14 cellular contexts compared by ENCODE assay signal in the genomic region with DNA sequence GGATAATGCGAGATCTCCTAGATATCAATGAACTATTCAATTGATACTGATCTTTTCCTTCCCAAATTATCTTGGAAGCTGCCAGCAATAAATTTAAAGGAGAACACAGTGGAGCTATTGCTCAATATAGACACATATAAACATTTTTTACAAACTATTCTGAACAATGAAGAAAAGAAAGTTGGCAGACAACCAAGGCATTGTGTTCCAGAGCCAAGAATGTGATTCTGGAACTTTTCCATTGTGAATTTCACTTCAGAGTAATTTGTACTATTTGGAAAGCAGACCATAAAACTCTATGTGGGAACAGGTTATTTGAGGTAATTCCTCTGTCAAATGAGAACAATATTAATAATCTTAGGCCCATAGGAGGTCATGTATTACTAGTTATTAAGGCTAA.
DNase-seq lines count a peak whose midpoint lies in the region; ATAC-seq and TF ChIP-seq lines count a peak whose summit lies in the region.
"Had no signal": no experiment of that assay in that cellular context is flagged by ENCODE, and none has a peak within 500 bp of the region (broad histone marks: within the 10 kb centered on the region; RNA-seq: fewer than 3 reads in every experiment).

No MANE protein-coding gene starts in this region.

- no peak for ATAC-seq in HCT116
- no peak for ATAC-seq in GM23338
- no peak for ATAC-seq in activated CD8-positive, alpha-beta memory T cell treated with anti-CD3 and anti-CD28 coated beads, Interleukin-2, amount 10 ng/mL, durations not matched to agents 7 days and 5 days
- ATAC-seq: natural killer cell treated with Interleukin-12 subunit alpha and Interleukin-12 subunit beta and Interleukin-15 and Interleukin-18, amount 100 ng/mL, for 72 hours had no signal

- no peaks in the 10 kb centered on the region for H3K36me3 Mint-ChIP-seq in GM23338 (ENCODE audit: low read depth)
- no peaks in the 10 kb centered on the region for H3K36me3 Mint-ChIP-seq in endodermal cell (ENCODE audit: low read depth)
- H3K36me3 Mint-ChIP-seq in activated CD8-positive, alpha-beta memory T cell treated with anti-CD3 and anti-CD28 coated beads, Interleukin-2, amount 10 ng/mL, durations not matched to agents 7 days and 5 days: no peaks in the 10 kb centered on the region
- H3K36me3 Mint-ChIP-seq: natural killer cell treated with Interleukin-12 subunit alpha and Interleukin-12 subunit beta and Interleukin-15 and Interleukin-18, amount 100 ng/mL, for 72 hours had no signal

- WGBS in endodermal cell (ENCODE audit: insufficient coverage in 1 of 2, insufficient read length in 1 of 2), 2 experiments: 94% methylated on average over 1 of the region's 1 CpG; no CpG with 5 or more reads in 1 of the 2 experiments

- H3K9me2 ChIP-seq in HCT116 (ENCODE audit: insufficient read depth) (no peaks in the 10 kb centered on the region), GM23338 (ENCODE audit: insufficient read depth) (no peaks in the 10 kb centered on the region)

- H3K27ac Mint-ChIP-seq in GM23338: no peak overlapping the region
- no peak overlapping the region for H3K27ac Mint-ChIP-seq in endodermal cell
- no peak overlapping the region for H3K27ac Mint-ChIP-seq in activated CD8-positive, alpha-beta memory T cell treated with anti-CD3 and anti-CD28 coated beads, Interleukin-2, amount 10 ng/mL, durations not matched to agents 7 days and 5 days
- H3K27ac Mint-ChIP-seq: natural killer cell treated with Interleukin-12 subunit alpha and Interleukin-12 subunit beta and Interleukin-15 and Interleukin-18, amount 100 ng/mL, for 72 hours had no signal

- CTCF ChIA-PET in HCT116 (lab: Charles Lee): no interaction called here
- CTCF ChIA-PET in activated CD8-positive, alpha-beta memory T cell treated with anti-CD3 and anti-CD28 coated beads, Interleukin-2, amount 10 ng/mL, durations not matched to agents 7 days and 5 days (lab: Charles Lee): no interaction called here

- H3K9me3 Mint-ChIP-seq in GM23338 (no peaks in the 10 kb centered on the region), endodermal cell (no peaks in the 10 kb centered on the region)
- H3K9me3 Mint-ChIP-seq in activated CD8-positive, alpha-beta memory T cell treated with anti-CD3 and anti-CD28 coated beads, Interleukin-2, amount 10 ng/mL, durations not matched to agents 7 days and 5 days (ENCODE audit: low read depth): no peaks in the 10 kb centered on the region
- H3K9me3 Mint-ChIP-seq: central memory CD8-positive, alpha-beta T cell; natural killer cell treated with Interleukin-12 subunit alpha and Interleukin-12 subunit beta and Interleukin-15 and Interleukin-18, amount 100 ng/mL, for 72 hours had no signal

- H4K20me1 ChIP-seq in HCT116 (ENCODE audit: insufficient read depth): no peaks in the 10 kb centered on the region
- H4K20me1 ChIP-seq in GM23338 (replicated peaks; ENCODE audit: insufficient read depth): no peaks in the 10 kb centered on the region

- no peak overlapping the region for H3K4me3 Mint-ChIP-seq in GM23338
- no peak overlapping the region for H3K4me3 Mint-ChIP-seq in endodermal cell
- H3K4me3 Mint-ChIP-seq in activated CD8-positive, alpha-beta memory T cell treated with anti-CD3 and anti-CD28 coated beads, Interleukin-2, amount 10 ng/mL, durations not matched to agents 7 days and 5 days: no peak overlapping the region
- H3K4me3 Mint-ChIP-seq: central memory CD8-positive, alpha-beta T cell; natural killer cell treated with Interleukin-12 subunit alpha and Interleukin-12 subunit beta and Interleukin-15 and Interleukin-18, amount 100 ng/mL, for 72 hours had no signal

- H3K27me3 ChIP-seq in HCT116 (ENCODE audit: insufficient read depth, low read length) (no peaks in the 10 kb centered on the region), GM23338 (ENCODE audit: insufficient read depth) (no peaks in the 10 kb centered on the region), endodermal cell (ENCODE audit: control insufficient read depth, insufficient read depth, low read length, poor library complexity, severe bottlenecking) (no peaks in the 10 kb centered on the region)

- H3K27ac ChIP-seq in HCT116 (ENCODE audit: low read depth, low read length) (peak overlapping the region; percentile 94), GM23338 (ENCODE audit: low read depth) (no peak overlapping the region), endodermal cell (ENCODE audit: low read depth, low read length) (no peak overlapping the region)

- H3K36me3 ChIP-seq in HCT116 (ENCODE audit: control insufficient read depth in 1 of 2, insufficient read depth in 2 of 2, low read length in 2 of 2): no peaks in the 10 kb centered on the region
- H3K36me3 ChIP-seq in GM23338 (ENCODE audit: insufficient read depth): no peaks in the 10 kb centered on the region
- H3K36me3 ChIP-seq in endodermal cell (ENCODE audit: control insufficient read depth, insufficient read depth, low read length): no peaks in the 10 kb centered on the region

- TF ChIP-seq POLR2A in HCT116 (IDR thresholded peaks at IDR 0.05; ENCODE audit: borderline replicate concordance, extremely low read depth, insufficient read depth, insufficient read length): no peak

- H3K79me2 ChIP-seq in HCT116 (ENCODE audit: insufficient read depth, low read length): no peaks in the 10 kb centered on the region
- H3K79me2 ChIP-seq in GM23338 (replicated peaks; ENCODE audit: insufficient read depth): no peaks in the 10 kb centered on the region

- DNase-seq in A172 (ENCODE audit: low spot score): peak; percentile 81
- peak; percentile 45 for DNase-seq in HCT116 (ENCODE audit: low read depth, low spot score)
- DNase-seq in astrocyte of the cerebellum (ENCODE audit: low read depth): peak; percentile 95
- peak; percentile 64 for DNase-seq in glomerular visceral epithelial cell (ENCODE audit: extremely low spot score)
- DNase-seq in GM23338 (ENCODE audit: low spot score): no peak
- no peak for DNase-seq in endodermal cell
- no peak for DNase-seq in activated CD8-positive, alpha-beta memory T cell treated with anti-CD3 and anti-CD28 coated beads, Interleukin-2, amount 10 ng/mL, durations not matched to agents 7 days and 5 days
- no peak for DNase-seq in head of caudate nucleus
- DNase-seq: activated CD4-positive, alpha-beta T cell treated with anti-CD3 and anti-CD28 coated beads, Interleukin-2, amount 50 U/mL, for 1 hour; activated effector memory CD4-positive, alpha-beta T cell treated with Interleukin-2 at 50 U/mL for 16 hours; foreskin melanocyte; islet precursor cell had no signal

- TF ChIP-seq CTCF in HCT116 (IDR thresholded peaks at IDR 0.05 in 2 of 3, conservative IDR thresholded peaks at IDR 0.05 in 1 of 3; ENCODE audit: borderline replicate concordance in 1 of 3, insufficient read depth in 1 of 3, low read depth in 2 of 3, low read length in 2 of 3) (no peak), astrocyte of the cerebellum (IDR thresholded peaks at IDR 0.05; ENCODE audit: low read depth, low read length, missing control alignments) (no peak), GM23338 (conservative IDR thresholded peaks at IDR 0.05; ENCODE audit: low read depth in 2 of 2) (no peak), endodermal cell (conservative IDR thresholded peaks at IDR 0.05) (no peak)

- intact Hi-C loops in HCT116 (cut with micrococcal nuclease): loop anchor here (10.0 kb wide), 2 partner anchors 403 to 773 kb away; no protein-coding TSS in a partner anchor
- intact Hi-C loops in head of caudate nucleus (cut with DNase I): loop anchor here (10.0 kb wide), 1 partner anchor 583 kb away; a partner anchor contains a TSS

- H3K4me1 Mint-ChIP-seq in GM23338: peaks cover 2% of the 10 kb centered on the region; the same call in 2 of the 3 replicates
- peaks cover 9% of the 10 kb centered on the region for H3K4me1 Mint-ChIP-seq in endodermal cell
- H3K4me1 Mint-ChIP-seq in activated CD8-positive, alpha-beta memory T cell treated with anti-CD3 and anti-CD28 coated beads, Interleukin-2, amount 10 ng/mL, durations not matched to agents 7 days and 5 days: no peaks in the 10 kb centered on the region
- H3K4me1 Mint-ChIP-seq: central memory CD8-positive, alpha-beta T cell had no signal

- H3F3A ChIP-seq in GM23338 (replicated peaks; ENCODE audit: low read depth): no peaks in the 10 kb centered on the region

- no peaks in the 10 kb centered on the region for H3K9me3 ChIP-seq in HCT116 (ENCODE audit: control insufficient read depth in 1 of 2, insufficient read depth in 1 of 2, low read depth in 1 of 2, low read length in 2 of 2)
- no peaks in the 10 kb centered on the region for H3K9me3 ChIP-seq in endodermal cell (ENCODE audit: control insufficient read depth, low read length)

- POLR2A ChIA-PET in HCT116 (lab: Charles Lee): no interaction called here

- H2AFZ ChIP-seq in HCT116 (ENCODE audit: low read depth, low read length, poor library complexity, severe bottlenecking): peak overlapping the region; percentile 27
- H2AFZ ChIP-seq in GM23338: no peak overlapping the region

- BruUV-seq in HCT116 (replicated peaks; lab: Mats Ljungman, UMichigan): no TSS peak

- H3K4me3 ChIP-seq in HCT116 (replicated peaks in 1 of 2; ENCODE audit: low read depth in 1 of 2, low read length in 2 of 2): no peak overlapping the region
- no peak overlapping the region for H3K4me3 ChIP-seq in astrocyte of the cerebellum (ENCODE audit: low read depth, low read length)
- no peak overlapping the region for H3K4me3 ChIP-seq in GM23338
- no peak overlapping the region for H3K4me3 ChIP-seq in endodermal cell (ENCODE audit: low read length)

- H3K4me1 ChIP-seq in HCT116 (ENCODE audit: control insufficient read depth in 1 of 2, insufficient read depth in 2 of 2, low read length in 2 of 2) (peaks cover 80 to 92% of the 10 kb centered on the region in 2 experiments), GM23338 (ENCODE audit: insufficient read depth) (no peaks in the 10 kb centered on the region), endodermal cell (ENCODE audit: control insufficient read depth, insufficient read depth, low read length) (no peaks in the 10 kb centered on the region)

- H3K9ac ChIP-seq in HCT116 (ENCODE audit: low read length) (peak overlapping the region; percentile 34; the same call in 1 of the 2 replicates), endodermal cell (ENCODE audit: extremely low read depth, low read length, poor library complexity, severe bottlenecking) (no peak overlapping the region)

- in situ Hi-C loops in astrocyte of the cerebellum (cut with HindIII; ENCODE audit: low sequenced_read_pairs): loop anchor here (25.0 kb wide), 1 partner anchor 576 kb away; a partner anchor contains a TSS

- peak overlapping the region; percentile 26 for H3K4me2 ChIP-seq in HCT116 (ENCODE audit: low read length)
- no peak overlapping the region for H3K4me2 ChIP-seq in GM23338

- TF ChIP-seq RAD21 in HCT116 (IDR thresholded peaks at IDR 0.05; ENCODE audit: low read depth): no peak

- RAD21 ChIA-PET in HCT116 (lab: Charles Lee; ENCODE audit: low non-redundant PET in 1 of 2, low total read pairs in 2 of 2, uncharacterized antibody in 2 of 2, unreplicated experiment in 2 of 2): no interaction called here

- H3K27me3 Mint-ChIP-seq in GM23338 (ENCODE audit: insufficient read depth, low read depth, poor library complexity) (no peaks in the 10 kb centered on the region), endodermal cell (ENCODE audit: insufficient read depth) (no peaks in the 10 kb centered on the region)
- peaks cover 3% of the 10 kb centered on the region for H3K27me3 Mint-ChIP-seq in activated CD8-positive, alpha-beta memory T cell treated with anti-CD3 and anti-CD28 coated beads, Interleukin-2, amount 10 ng/mL, durations not matched to agents 7 days and 5 days
- H3K27me3 Mint-ChIP-seq: central memory CD8-positive, alpha-beta T cell; natural killer cell treated with Interleukin-12 subunit alpha and Interleukin-12 subunit beta and Interleukin-15 and Interleukin-18, amount 100 ng/mL, for 72 hours had no signal

Comparison
In these comparisons a context has a peak if more than half of its experiments do, and no peak if none do; other contexts are left out.
1. DNase-seq: peak in A172 (single experiment), HCT116 (single experiment), astrocyte of the cerebellum (single experiment) and glomerular visceral epithelial cell (single experiment); none in GM23338 (single experiment), endodermal cell (single experiment), activated CD8-positive, alpha-beta memory T cell treated with anti-CD3 and anti-CD28 coated beads, Interleukin-2, amount 10 ng/mL, durations not matched to agents 7 days and 5 days (single experiment) and head of caudate nucleus (0 of 42).